Comparison of ENCODE assay signal across 20 cellular contexts in the genomic region with DNA sequence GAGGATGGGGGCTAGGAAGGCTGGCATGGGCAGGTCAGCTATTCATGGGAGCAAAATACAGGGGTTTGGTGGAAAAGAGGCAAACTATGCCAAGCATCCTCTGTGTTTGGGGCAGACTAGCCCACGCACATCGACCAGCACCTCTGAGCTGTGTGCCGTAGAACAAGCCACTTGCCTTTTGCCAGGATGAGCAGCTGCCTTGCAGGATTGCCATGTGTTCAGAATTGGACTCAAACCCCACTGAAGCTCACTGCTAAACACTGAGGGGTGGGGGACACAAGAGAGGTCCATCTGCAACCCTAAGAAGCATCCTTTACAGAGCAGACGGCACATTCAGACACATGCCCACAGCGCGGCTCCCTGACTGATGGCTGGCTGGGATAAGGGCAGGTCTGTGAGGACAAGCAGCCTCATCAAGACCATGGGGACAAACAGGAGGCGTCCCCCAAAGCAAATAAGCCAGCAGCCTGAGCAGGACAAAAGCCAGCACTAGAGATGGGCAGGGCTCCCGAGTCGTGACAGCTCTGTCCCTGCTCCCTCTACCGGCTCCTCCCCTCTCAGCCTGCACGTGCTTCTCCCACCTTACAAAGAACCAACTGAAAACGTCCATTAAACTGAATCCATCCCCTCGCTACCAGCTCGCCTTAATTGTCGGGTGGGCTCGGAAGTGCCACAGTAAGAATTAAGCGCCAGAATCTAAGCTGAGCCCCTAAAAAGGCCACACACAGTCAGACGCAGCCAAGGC.
DNase-seq lines count a peak whose midpoint lies in the region; ATAC-seq and TF ChIP-seq lines count a peak whose summit lies in the region.
"Had no signal": no experiment of that assay in that cellular context is flagged by ENCODE, and none has a peak within 500 bp of the region (broad histone marks: within the 10 kb centered on the region; RNA-seq: fewer than 3 reads in every experiment).

No MANE protein-coding gene starts in this region.

- H2BK120ac ChIP-seq in mesendoderm (ENCODE audit: low read depth, low read length), result no peak overlapping the region

- no peak overlapping the region for H3K4me3 Mint-ChIP-seq in immature natural killer cell

- H3K27ac Mint-ChIP-seq in immature natural killer cell, result no peak overlapping the region

- no peak overlapping the region for H2BK15ac ChIP-seq in mesendoderm (replicated peaks; ENCODE audit: low read depth)

- H2BK5ac ChIP-seq in mesendoderm (ENCODE audit: low read length), result no peak overlapping the region

- H3K56ac ChIP-seq in mesendoderm (ENCODE audit: low read length), result no peak overlapping the region

- H3K18ac ChIP-seq in mesendoderm (ENCODE audit: low read length), result no peak overlapping the region

- no peaks in the 10 kb centered on the region for H3K79me2 ChIP-seq in mesendoderm (ENCODE audit: control insufficient read depth, insufficient read depth, low read length)

- in situ Hi-C loops in GM13977 (cut with MboI; ENCODE audit: low pct_unique_long_range_greater_than_20kb, low sequenced_read_pairs, unreplicated experiment), result loop anchor here (25.0 kb wide), 1 partner anchor 400 kb away; no protein-coding TSS in a partner anchor

- no CpG with 5 or more reads among the region's 18 CpGs for WGBS in mesendoderm (ENCODE audit: extremely low coverage, insufficient coverage, low lambda C conversion rate)

- no peak for TF ChIP-seq CTCF in GM13977 (IDR thresholded peaks at IDR 0.05; ENCODE audit: extremely low read depth, insufficient read depth, missing control alignments)

- no peak overlapping the region for H3K23ac ChIP-seq in mesendoderm (ENCODE audit: low read length)

- intact Hi-C loops in sciatic nerve (cut with DNase I), result no loop called here

- no peak overlapping the region for H4K5ac ChIP-seq in mesendoderm (ENCODE audit: low read length)

- H3K79me1 ChIP-seq in mesendoderm (ENCODE audit: low read length), result no peaks in the 10 kb centered on the region

- no peaks in the 10 kb centered on the region for H3K27me3 ChIP-seq in mesendoderm (ENCODE audit: insufficient read depth, low read length, poor library complexity)

- H3K36me3 ChIP-seq in mesendoderm (ENCODE audit: control insufficient read depth, insufficient read depth, low read length), result no peaks in the 10 kb centered on the region

- no peak overlapping the region for H4K8ac ChIP-seq in mesendoderm (ENCODE audit: low read depth, low read length)

- H3K4me3 ChIP-seq in mesendoderm (ENCODE audit: low read length), result no peak overlapping the region
- H3K4me3 ChIP-seq: GM12878 had no signal

- no peaks in the 10 kb centered on the region for H3K4me1 ChIP-seq in mesendoderm (ENCODE audit: control insufficient read depth, low read depth, low read length)

- H3K27me3 Mint-ChIP-seq in immature natural killer cell (ENCODE audit: low read depth in 3 of 3), result peaks cover 0 to 3% (median 0%) of the 10 kb centered on the region in 3 donors

- peak; percentile 38 for DNase-seq in NCI-H446 treated with DMSO at 0.1 percent for 48 hours (lab: John Stamatoyannopoulos, UW)
- DNase-seq in cerebellar cortex (ENCODE audit: low spot score), result peak; percentile 85
- DNase-seq in mesendoderm, result peak; percentile 23
- no peak for DNase-seq in immature natural killer cell
- DNase-seq in sciatic nerve (ENCODE audit: low spot score), result no peak
- no peak for DNase-seq in GM13977 (ENCODE audit: low spot score)
- DNase-seq: GF-D8, GOT3, MV-4-11, NCI-H1417, NCI-H187, NCI-H226, NCI-H524 treated with DMSO at 0.1 percent for 48 hours, PC-3, SIG-M5 had no signal

- no peaks in the 10 kb centered on the region for H3K9me3 Mint-ChIP-seq in immature natural killer cell

- H3K4ac ChIP-seq in mesendoderm (ENCODE audit: low read depth, low read length), result no peak overlapping the region

- H3K9ac ChIP-seq in mesendoderm (ENCODE audit: low read length), result no peak overlapping the region
- H3K9ac ChIP-seq: KMS-11 had no signal

- H2AK5ac ChIP-seq in mesendoderm (ENCODE audit: low read length), result no peak overlapping the region

- ATAC-seq in GM18907 (IDR thresholded peaks at IDR 0.05; ENCODE audit: unreplicated experiment), result no peak
- ATAC-seq in sciatic nerve, result no peak
- ATAC-seq: GM12878, HepG2, PC-3 had no signal

- peaks cover 0 to 10% (median 0%) of the 10 kb centered on the region in 3 donors for H3K36me3 Mint-ChIP-seq in immature natural killer cell

- no peak overlapping the region for H3K27ac ChIP-seq in mesendoderm (ENCODE audit: low read depth, low read length)
- H3K27ac ChIP-seq: KMS-11, RWPE1 had no signal

- no peak overlapping the region for H3K4me2 ChIP-seq in mesendoderm (ENCODE audit: low read length)
- H3K4me2 ChIP-seq: KMS-11 had no signal

- peaks cover 3 to 4% of the 10 kb centered on the region in 2 donors for H3K4me1 Mint-ChIP-seq in immature natural killer cell

Comparison
In these comparisons a context has a peak if more than half of its experiments do, and no peak if none do; other contexts are left out.
1. DNase-seq: peak in NCI-H446 treated with DMSO at 0.1 percent for 48 hours (single experiment), cerebellar cortex (single experiment) and mesendoderm (single experiment); none in immature natural killer cell (0 of 3), sciatic nerve (single experiment) and GM13977 (single experiment).